In the genomic region with DNA sequence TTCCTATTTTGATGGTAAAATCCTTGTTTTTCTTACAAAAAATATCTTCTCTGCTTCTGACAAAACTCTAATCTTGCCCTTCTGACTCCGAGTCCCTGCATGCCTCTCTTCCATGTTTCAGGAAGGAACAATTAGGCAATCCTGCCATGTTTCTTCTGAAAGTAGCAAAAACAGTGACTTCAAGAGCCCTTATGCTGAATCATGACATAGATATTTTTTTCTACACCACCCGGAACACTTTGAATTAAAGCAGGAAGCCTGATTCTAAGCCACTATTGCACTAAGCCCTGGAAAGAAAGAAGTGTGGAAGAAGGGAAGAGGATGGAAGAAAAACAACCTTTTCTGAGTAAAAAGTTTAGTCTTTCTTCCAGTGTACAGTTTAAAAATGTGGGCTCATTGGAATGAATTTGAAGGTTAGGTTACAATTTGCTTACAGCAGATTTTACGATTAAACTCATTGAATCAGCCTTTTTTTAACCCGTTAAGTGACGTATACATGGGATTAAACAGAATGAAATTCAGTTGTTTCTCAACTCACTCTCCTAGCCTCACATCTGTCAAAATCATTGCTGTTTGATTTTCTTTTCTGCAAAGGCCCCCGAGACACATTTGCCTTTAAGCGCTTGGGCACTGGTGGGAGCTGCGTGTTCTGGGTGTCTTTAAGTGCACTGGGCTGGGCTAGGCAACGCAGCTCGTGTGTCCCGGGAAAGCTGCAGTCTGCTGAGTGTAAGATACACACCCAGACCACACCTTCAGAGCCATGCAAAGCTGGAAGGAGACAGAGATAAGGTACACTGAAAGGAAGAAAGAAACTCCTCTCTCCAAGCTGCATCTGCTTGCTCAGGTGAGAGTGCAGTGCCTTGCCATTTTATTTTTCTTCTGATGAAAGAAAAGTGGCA, we compare ENCODE assay signal across 9 cellular contexts.
A peak's percentile ranks its signal among the peaks of the same experiment; 100 is the strongest.
DNase-seq lines count a peak whose midpoint lies in the region; TF ChIP-seq lines count a peak whose summit lies in the region.
"Had no signal": no experiment of that assay in that cellular context is flagged by ENCODE, and none has a peak within 500 bp of the region (broad histone marks: within the 10 kb centered on the region; RNA-seq: fewer than 3 reads in every experiment).

No MANE protein-coding gene starts in this region.

- peak overlapping the region; percentile 66 to 85 (median 70) for H3K27ac Mint-ChIP-seq in nephron

- no peak overlapping the region for H3K4me3 Mint-ChIP-seq in nephron
- H3K4me3 Mint-ChIP-seq: naive B cell had no signal

- no peak for TF ChIP-seq CTCF in nephron (IDR thresholded peaks at IDR 0.05; ENCODE audit: unreplicated experiment in 3 of 3)

- H3K4me1 Mint-ChIP-seq in nephron, result peaks cover 32% of the 10 kb centered on the region

- no peaks in the 10 kb centered on the region for H3K9me3 Mint-ChIP-seq in nephron

- no peaks in the 10 kb centered on the region for H3K36me3 Mint-ChIP-seq in nephron (ENCODE audit: low read depth)

- peaks cover 3% of the 10 kb centered on the region for H3K27me3 Mint-ChIP-seq in nephron (ENCODE audit: low read depth)
- H3K27me3 Mint-ChIP-seq: naive B cell had no signal

- peak; percentile 83 for DNase-seq in EL
- DNase-seq in MV-4-11 (lab: John Stamatoyannopoulos, UW), result peak; percentile 74
- peak; percentile 87 for DNase-seq in dedifferentiated amniotic fluid mesenchymal stem cell (ENCODE audit: extremely low spot score)
- no peak for DNase-seq in midbrain (lab: John Stamatoyannopoulos, UW)
- DNase-seq in HK-2 (ENCODE audit: unreplicated experiment), result no peak
- DNase-seq in NCI-H1105 (lab: John Stamatoyannopoulos, UW), result no peak
- DNase-seq in DMS114 treated with DMSO at 0.1 percent for 48 hours (lab: John Stamatoyannopoulos, UW; ENCODE audit: unreplicated experiment), result no peak
- DNase-seq: naive B cell had no signal

Comparison
In these comparisons a context has a peak if more than half of its experiments do, and no peak if none do; other contexts are left out.
1. DNase-seq: peak in EL (single experiment), MV-4-11 (single experiment) and dedifferentiated amniotic fluid mesenchymal stem cell (single experiment); none in midbrain (single experiment), HK-2 (single experiment), NCI-H1105 (single experiment) and DMS114 treated with DMSO at 0.1 percent for 48 hours (single experiment).